23 cellular contexts compared by ENCODE assay signal in genomic region chr4:119049342-119049741, GRCh38.
DNase-seq lines count a peak whose midpoint lies in the region; ATAC-seq, FAIRE-seq and TF ChIP-seq lines count a peak whose summit lies in the region.
"Had no signal": no experiment of that assay in that cellular context is flagged by ENCODE, and none has a peak within 500 bp of the region (broad histone marks: within the 10 kb centered on the region; RNA-seq: fewer than 3 reads in every experiment).

No MANE protein-coding gene starts in this region.

- peak overlapping the region; percentile 59 for H3K4me2 ChIP-seq in PC-3 (ENCODE audit: low read length)
- H3K4me2 ChIP-seq in hepatocyte: peak overlapping the region; percentile 39
- H3K4me2 ChIP-seq: BLaER1 treated with 17β-estradiol and CSF1 and Interleukin-3, amounts not matched to agents 10 nM and 100 nM had no signal

- no peak overlapping the region for H2AFZ ChIP-seq in PC-3 (ENCODE audit: low read length)
- H2AFZ ChIP-seq in hepatocyte: no peak overlapping the region
- H2AFZ ChIP-seq: GM23248 had no signal

- ATAC-seq in PC-3 (peak; percentile 79), mucosa of descending colon (peak; percentile 31), GM21360 (IDR thresholded peaks at IDR 0.05; ENCODE audit: unreplicated experiment) (no peak)
- ATAC-seq in CD4-positive, alpha-beta T cell (ENCODE audit: poor library complexity): no peak
- ATAC-seq: GM12878 had no signal

- TF ChIP-seq CTCF in HEK293 (tag by site-specific recombination; IDR thresholded peaks at IDR 0.05): no peak
- no peak for TF ChIP-seq CTCF in PC-3 (conservative IDR thresholded peaks at IDR 0.05; ENCODE audit: low read depth, low read length)
- no peak for TF ChIP-seq CTCF in hepatocyte (IDR thresholded peaks at IDR 0.05; ENCODE audit: poor library complexity)
- no peak for TF ChIP-seq CTCF in mucosa of descending colon (IDR thresholded peaks at IDR 0.05)
- no peak for TF ChIP-seq CTCF in CD4-positive, alpha-beta T cell (IDR thresholded peaks at IDR 0.05)

- no peak for FAIRE-seq in GM19239 (lab: Jason Lieb, UNC)
- FAIRE-seq: GM12878, HTR-8/SVneo had no signal

- H3K27me3 ChIP-seq in PC-3 (ENCODE audit: low read length) (no peaks in the 10 kb centered on the region), hepatocyte (no peaks in the 10 kb centered on the region)
- H3K27me3 ChIP-seq in CD4-positive, alpha-beta T cell (ENCODE audit: control insufficient read depth, insufficient read depth, low read length): no peaks in the 10 kb centered on the region
- H3K27me3 ChIP-seq: BLaER1 treated with 17β-estradiol and CSF1 and Interleukin-3, amounts not matched to agents 10 nM and 100 nM had no signal

- H3K4me1 Mint-ChIP-seq in CD4-positive, alpha-beta T cell (ENCODE audit: low read depth): no peaks in the 10 kb centered on the region
- H3K4me1 Mint-ChIP-seq: B cell; CD8-positive, alpha-beta memory T cell; IgD-negative memory B cell had no signal

- no peaks in the 10 kb centered on the region for H3K9me2 ChIP-seq in PC-3 (replicated peaks; ENCODE audit: low read length)
- no peaks in the 10 kb centered on the region for H3K9me2 ChIP-seq in hepatocyte (replicated peaks; ENCODE audit: insufficient read depth)

- intact Hi-C loops in PC-3 (cut with micrococcal nuclease) (loop anchor here (5.0 to 10.0 kb wide), 2 partner anchors 33 to 55 kb away; no protein-coding TSS in a partner anchor), mucosa of descending colon (cut with DNase I, micrococcal nuclease) (loop anchor here in 1 of 2 donors (10.0 kb wide), 1 partner anchor 235 kb away; no protein-coding TSS in a partner anchor)
- intact Hi-C loops in CD4-positive, alpha-beta T cell (cut with DNase I, micrococcal nuclease): loop anchor here in 1 of 2 experiments (10.0 kb wide), 1 partner anchor 415 kb away; no protein-coding TSS in a partner anchor

- no peaks in the 10 kb centered on the region for H3K36me3 Mint-ChIP-seq in CD4-positive, alpha-beta T cell (ENCODE audit: low read depth)

- CTCF ChIA-PET in HEK293 (lab: Yijun Ruan, JAX): interaction anchor here (1.3 kb wide), 1 partner anchor 8 kb away, joined by 3 read pairs; no protein-coding TSS in a partner anchor
- CTCF ChIA-PET in PC-3 (lab: Charles Lee): no interaction called here
- CTCF ChIA-PET in CD4-positive, alpha-beta T cell (lab: Charles Lee): no interaction called here

- BruUV-seq in PC-3 (replicated peaks; lab: Mats Ljungman, UMichigan): no TSS peak

- DNase-seq in PC-3: peak; percentile 51
- DNase-seq in hepatocyte (ENCODE audit: low spot score): no peak
- DNase-seq in mucosa of descending colon: no peak
- no peak for DNase-seq in islet precursor cell
- no peak for DNase-seq in GM19239 (ENCODE audit: insufficient read length, low spot score)
- DNase-seq in CD4-positive, alpha-beta T cell: no peak
- DNase-seq: 8988T; CD8-positive, alpha-beta memory T cell; COR-L47; DMS 273 treated with DMSO at 0.1 percent for 48 hours; DMS53; DND-41; EL; GM23248; KBM-7 had no signal

- no peak overlapping the region for H3K4me3 Mint-ChIP-seq in CD4-positive, alpha-beta T cell
- H3K4me3 Mint-ChIP-seq: B cell; CD8-positive, alpha-beta memory T cell; IgD-negative memory B cell had no signal

- H3K27ac Mint-ChIP-seq in CD4-positive, alpha-beta T cell: no peak overlapping the region
- H3K27ac Mint-ChIP-seq: B cell; CD8-positive, alpha-beta memory T cell; IgD-negative memory B cell had no signal

- H3K9me3 ChIP-seq in HEK293 (ENCODE audit: control insufficient read depth, insufficient read depth, low read depth, low read length) (no peaks in the 10 kb centered on the region), PC-3 (ENCODE audit: low read length) (no peaks in the 10 kb centered on the region), hepatocyte (ENCODE audit: low read depth) (no peaks in the 10 kb centered on the region), mucosa of descending colon (no peaks in the 10 kb centered on the region)
- no peaks in the 10 kb centered on the region for H3K9me3 ChIP-seq in CD4-positive, alpha-beta T cell (ENCODE audit: control insufficient read depth, low read length)
- H3K9me3 ChIP-seq: BLaER1 treated with 17β-estradiol and CSF1 and Interleukin-3, amounts not matched to agents 10 nM and 100 nM; HAP-1 had no signal

- H3K27me3 Mint-ChIP-seq in CD4-positive, alpha-beta T cell: peaks cover 8% of the 10 kb centered on the region

- H3K9ac ChIP-seq in PC-3 (ENCODE audit: low read length): no peak overlapping the region
- H3K9ac ChIP-seq: BLaER1 treated with 17β-estradiol and CSF1 and Interleukin-3, amounts not matched to agents 10 nM and 100 nM; GM23248 had no signal

- no peaks in the 10 kb centered on the region for H3K4me1 ChIP-seq in HEK293 (ENCODE audit: control insufficient read depth, insufficient read depth, low read length)
- H3K4me1 ChIP-seq in PC-3 (ENCODE audit: insufficient read depth, low read length): peaks cover 28% of the 10 kb centered on the region
- peaks cover 14% of the 10 kb centered on the region for H3K4me1 ChIP-seq in hepatocyte (ENCODE audit: insufficient read depth)
- no peaks in the 10 kb centered on the region for H3K4me1 ChIP-seq in mucosa of descending colon (ENCODE audit: low read depth)
- H3K4me1 ChIP-seq: HAP-1 had no signal

- H3K36me3 ChIP-seq in HEK293 (ENCODE audit: control insufficient read depth in 2 of 2, insufficient read depth in 1 of 2, low read length in 2 of 2): no peaks in the 10 kb centered on the region
- no peaks in the 10 kb centered on the region for H3K36me3 ChIP-seq in PC-3 (ENCODE audit: low read depth, low read length)
- no peaks in the 10 kb centered on the region for H3K36me3 ChIP-seq in hepatocyte (replicated peaks; ENCODE audit: insufficient read depth, low read depth)
- H3K36me3 ChIP-seq in mucosa of descending colon (ENCODE audit: low read depth): no peaks in the 10 kb centered on the region
- H3K36me3 ChIP-seq: BLaER1 treated with 17β-estradiol and CSF1 and Interleukin-3, amounts not matched to agents 10 nM and 100 nM; HAP-1 had no signal

- H3K79me2 ChIP-seq in PC-3 (ENCODE audit: low read length) (no peaks in the 10 kb centered on the region), hepatocyte (no peaks in the 10 kb centered on the region)

- H3K4me3 ChIP-seq in HEK293 (ENCODE audit: low read depth, low read length) (no peak overlapping the region), PC-3 (ENCODE audit: low read length) (no peak overlapping the region), hepatocyte (no peak overlapping the region), mucosa of descending colon (no peak overlapping the region)
- H3K4me3 ChIP-seq: BLaER1 treated with 17β-estradiol and CSF1 and Interleukin-3, amounts not matched to agents 10 nM and 100 nM; GM12878; GM23248; HAP-1 had no signal

- 46% methylated on average over 2 of the region's 2 CpGs for WGBS in hepatocyte (ENCODE audit: low lambda C conversion rate, missing lambda C conversion rate)

- POLR2A ChIA-PET in HEK293 (lab: Yijun Ruan, JAX): no interaction called here
- POLR2A ChIA-PET in PC-3 (lab: Charles Lee; ENCODE audit: unreplicated experiment): no interaction called here
- POLR2A ChIA-PET in CD4-positive, alpha-beta T cell (lab: Charles Lee): no interaction called here

- H3K27ac ChIP-seq in HEK293 (ENCODE audit: extremely low read depth, low read depth, low read length) (no peak overlapping the region), PC-3 (ENCODE audit: low read length) (peak overlapping the region; percentile 70), hepatocyte (peak overlapping the region; percentile 43)
- H3K27ac ChIP-seq in CD4-positive, alpha-beta T cell (ENCODE audit: low read depth, low read length): no peak overlapping the region
- H3K27ac ChIP-seq: BLaER1 treated with 17β-estradiol and CSF1 and Interleukin-3, amounts not matched to agents 10 nM and 100 nM; GM23248 had no signal

- H3F3A ChIP-seq in PC-3 (ENCODE audit: low read length, unreplicated experiment): no peaks in the 10 kb centered on the region

- H4K20me1 ChIP-seq in PC-3 (ENCODE audit: low read length) (no peaks in the 10 kb centered on the region), hepatocyte (ENCODE audit: insufficient read depth, poor library complexity, severe bottlenecking) (no peaks in the 10 kb centered on the region)
- H4K20me1 ChIP-seq: BLaER1 treated with 17β-estradiol and CSF1 and Interleukin-3, amounts not matched to agents 10 nM and 100 nM had no signal

- H3K9me3 Mint-ChIP-seq in CD4-positive, alpha-beta T cell: no peaks in the 10 kb centered on the region
- H3K9me3 Mint-ChIP-seq: CD8-positive, alpha-beta memory T cell; IgD-negative memory B cell had no signal

TF ChIP-seq in HEK293, 187 proteins besides CTCF, POLR2A, EP300 and RAD21:
- peak; percentile 29; the same call in 1 of the 2 replicates for TF ChIP-seq PRDM6 (tag by site-specific recombination; IDR thresholded peaks at IDR 0.05)
- no peak for TF ChIP-seq ZNF660 (tag by site-specific recombination; IDR thresholded peaks at IDR 0.05)
- no peak for TF ChIP-seq WT1 (tag by site-specific recombination; IDR thresholded peaks at IDR 0.05)
TF ChIP-seq in HEK293: peak in this region for 1.

Comparison
In these comparisons a context has a peak if more than half of its experiments do, and no peak if none do; other contexts are left out.
1. H3K27ac ChIP-seq: peak in PC-3 (single experiment) and hepatocyte (single experiment); none in HEK293 (single experiment) and CD4-positive, alpha-beta T cell (single experiment).
2. ATAC-seq: peak in PC-3 (single experiment) and mucosa of descending colon (single experiment); none in GM21360 (single experiment) and CD4-positive, alpha-beta T cell (single experiment).